ENCODE assay signal across 17 cellular contexts in genomic region chr11:73191151-73191550, GRCh38. TPM values are rescaled to one million over a fixed set of nuclear protein-coding genes. Genes with fewer than 3 reads are reported as not detected.
"Had no signal": no experiment of that assay in that cellular context is flagged by ENCODE, and none has a peak within 500 bp of the region (broad histone marks: within the 10 kb centered on the region; RNA-seq: fewer than 3 reads in every experiment).

No MANE protein-coding gene starts in this region.

- H3K9me3 Mint-ChIP-seq: activated CD4-positive, alpha-beta T cell treated with anti-CD3 and anti-CD28 coated beads, Interleukin-2, amount 10 ng/mL, durations not matched to agents 24 days and 14 days; natural killer cell treated with Interleukin-12 subunit alpha and Interleukin-12 subunit beta and Interleukin-15 and Interleukin-18, amount 100 ng/mL, for 72 hours; stimulated activated naive CD8-positive, alpha-beta T cell treated with anti-CD3 and anti-CD28 coated beads, Interleukin-15, amount 100 ng/mL, for 72 hours; WTC11 had no signal

- H3K27ac Mint-ChIP-seq: activated CD4-positive, alpha-beta T cell treated with anti-CD3 and anti-CD28 coated beads, Interleukin-2, amount 10 ng/mL, durations not matched to agents 24 days and 14 days; natural killer cell treated with Interleukin-12 subunit alpha and Interleukin-12 subunit beta and Interleukin-15 and Interleukin-18, amount 100 ng/mL, for 72 hours; progenitor cell of endocrine pancreas; WTC11 had no signal

- H3K27ac ChIP-seq: gastrocnemius medialis, heart right ventricle, right atrium auricular region, thoracic aorta, vagina had no signal

- H3K4me3 ChIP-seq: gastrocnemius medialis, heart right ventricle, right atrium auricular region, smooth muscle cell, thoracic aorta, vagina had no signal

- H3K9me3 ChIP-seq: gastrocnemius medialis, heart right ventricle, right atrium auricular region, thoracic aorta, vagina had no signal

- DNase-seq: activated CD4-positive, alpha-beta T cell treated with anti-CD3 and anti-CD28 coated beads, Interleukin-2, amount 10 ng/mL, durations not matched to agents 24 days and 14 days; activated CD8-positive, alpha-beta memory T cell treated with anti-CD3 and anti-CD28 coated beads for 24 hours; activated naive CD4-positive, alpha-beta T cell treated with anti-CD3 and anti-CD28 coated beads, Interleukin-2, amount 50 U/mL, for 16 hours; activated T-cell treated with anti-CD3 and anti-CD28 coated beads for 4 hours; heart right ventricle; occipital lobe; stimulated activated naive CD8-positive, alpha-beta T cell treated with anti-CD3 and anti-CD28 coated beads, Interleukin-15, amount 100 ng/mL, for 72 hours; SW 1271 had no signal

- ATAC-seq: gastrocnemius medialis; heart right ventricle; left lobe of liver; natural killer cell treated with Interleukin-12 subunit alpha and Interleukin-12 subunit beta and Interleukin-15 and Interleukin-18, amount 100 ng/mL, for 72 hours; stimulated activated naive CD8-positive, alpha-beta T cell treated with anti-CD3 and anti-CD28 coated beads, Interleukin-15, amount 100 ng/mL, for 72 hours; WTC11 had no signal

- H3K4me3 Mint-ChIP-seq: activated CD4-positive, alpha-beta T cell treated with anti-CD3 and anti-CD28 coated beads, Interleukin-2, amount 10 ng/mL, durations not matched to agents 24 days and 14 days; natural killer cell treated with Interleukin-12 subunit alpha and Interleukin-12 subunit beta and Interleukin-15 and Interleukin-18, amount 100 ng/mL, for 72 hours; stimulated activated naive CD8-positive, alpha-beta T cell treated with anti-CD3 and anti-CD28 coated beads, Interleukin-15, amount 100 ng/mL, for 72 hours; WTC11 had no signal

- H3K36me3 Mint-ChIP-seq: natural killer cell treated with Interleukin-12 subunit alpha and Interleukin-12 subunit beta and Interleukin-15 and Interleukin-18, amount 100 ng/mL, for 72 hours; WTC11 had no signal

- H3K4me1 Mint-ChIP-seq: activated CD4-positive, alpha-beta T cell treated with anti-CD3 and anti-CD28 coated beads, Interleukin-2, amount 10 ng/mL, durations not matched to agents 24 days and 14 days; stimulated activated naive CD8-positive, alpha-beta T cell treated with anti-CD3 and anti-CD28 coated beads, Interleukin-15, amount 100 ng/mL, for 72 hours had no signal

- H3K27me3 ChIP-seq: gastrocnemius medialis, heart right ventricle, right atrium auricular region, vagina had no signal

- H3K36me3 ChIP-seq: gastrocnemius medialis, heart right ventricle, right atrium auricular region, thoracic aorta, vagina had no signal

- H3K4me2 ChIP-seq: smooth muscle cell had no signal

RNA-seq across cellular contexts. Expression of gene P2RY2, which starts 26.9 kb away (rescaled TPM):
- total RNA-seq: activated CD4-positive, alpha-beta T cell treated with anti-CD3 and anti-CD28 coated beads, Interleukin-2, amount 10 ng/mL, durations not matched to agents 24 days and 14 days; occipital lobe had no signal
- polyA plus RNA-seq: smooth muscle cell had no signal
